ENCODE assay signal across 27 cellular contexts in genomic region chr4:30172416-30172815, GRCh38.
"Had no signal": no experiment of that assay in that cellular context is flagged by ENCODE, and none has a peak within 500 bp of the region (broad histone marks: within the 10 kb centered on the region; RNA-seq: fewer than 3 reads in every experiment).

No MANE protein-coding gene starts in this region.

- H3K27ac ChIP-seq: colonic mucosa, esophagus muscularis mucosa, gastroesophageal sphincter, heart left ventricle, hepatocyte, left lung, neural progenitor cell, parathyroid adenoma, right lobe of liver, suprapubic skin, transverse colon, upper lobe of right lung, uterus had no signal

- H3K36me3 ChIP-seq: colonic mucosa, esophagus muscularis mucosa, gastroesophageal sphincter, heart left ventricle, left lung, neural progenitor cell, right lobe of liver, suprapubic skin, transverse colon, upper lobe of right lung, uterus had no signal

- H2AFZ ChIP-seq: hepatocyte, neural progenitor cell, parathyroid adenoma had no signal

- H3K27me3 ChIP-seq: colonic mucosa, esophagus muscularis mucosa, gastroesophageal sphincter, heart left ventricle, hepatocyte, left lung, neural progenitor cell, right lobe of liver, suprapubic skin, transverse colon, upper lobe of right lung, uterus had no signal

- H3K4me3 ChIP-seq: colonic mucosa, esophagus muscularis mucosa, gastroesophageal sphincter, heart left ventricle, hepatocyte, left lung, neural progenitor cell, right lobe of liver, smooth muscle cell, suprapubic skin, transverse colon, upper lobe of right lung, uterus had no signal

- H3K9me3 ChIP-seq: colonic mucosa, esophagus muscularis mucosa, gastroesophageal sphincter, heart left ventricle, left lung, right lobe of liver, suprapubic skin, transverse colon, upper lobe of right lung, uterus had no signal

- DNase-seq: colonic mucosa; effector CD8-positive, alpha-beta T cell; endodermal cell; foreskin fibroblast; heart left ventricle; left cardiac atrium; left lung; mesendoderm; midbrain; naive thymus-derived CD4-positive, alpha-beta T cell; right lobe of liver; stimulated activated CD4-positive, alpha-beta T cell treated with anti-CD3 and anti-CD28 coated beads, Interleukin-12 subunit alpha, Interleukin-12 subunit beta, amount 100 ng/mL, for 4 hours; stimulated activated CD4-positive, alpha-beta T cell treated with anti-CD3 and anti-CD28 coated beads, Interleukin-1b, Interleukin-23, amount 100 ng/mL, for 48 hours; stimulated activated CD4-positive, alpha-beta T cell treated with anti-CD3 and anti-CD28 coated beads, Interleukin-4, amount 100 ng/mL, for 1 hour; stimulated activated CD8-positive, alpha-beta memory T cell treated with anti-CD3 and anti-CD28 coated beads, Interleukin-4, amount 100 ng/mL, for 48 hours; stimulated activated naive CD4-positive, alpha-beta T cell; stimulated activated naive CD8-positive, alpha-beta T cell treated with anti-CD3 and anti-CD28 coated beads, Interleukin-15, amount 100 ng/mL, for 72 hours; transverse colon; upper lobe of right lung; uterus had no signal

- ATAC-seq: gastroesophageal sphincter; heart left ventricle; left cardiac atrium; left lung; naive thymus-derived CD4-positive, alpha-beta T cell; right lobe of liver; stimulated activated naive CD8-positive, alpha-beta T cell treated with anti-CD3 and anti-CD28 coated beads, Interleukin-15, amount 100 ng/mL, for 72 hours; upper lobe of right lung had no signal

- H3K4me2 ChIP-seq: hepatocyte, neural progenitor cell, smooth muscle cell had no signal

- H3K9ac ChIP-seq: neural progenitor cell, parathyroid adenoma had no signal

- H3K4me1 ChIP-seq: colonic mucosa, esophagus muscularis mucosa, gastroesophageal sphincter, heart left ventricle, left lung, neural progenitor cell, parathyroid adenoma, right lobe of liver, suprapubic skin, transverse colon, upper lobe of right lung, uterus had no signal
